ENCODE assay signal across 19 cellular contexts in genomic region chr6:110140650-110141049, GRCh38. TPM values are rescaled to one million over a fixed set of nuclear protein-coding genes. Genes with fewer than 3 reads are reported as not detected.
DNase-seq lines count a peak whose midpoint lies in the region; ATAC-seq, FAIRE-seq and TF ChIP-seq lines count a peak whose summit lies in the region.
"Had no signal": no experiment of that assay in that cellular context is flagged by ENCODE, and none has a peak within 500 bp of the region (broad histone marks: within the 10 kb centered on the region; RNA-seq: fewer than 3 reads in every experiment).

No MANE protein-coding gene starts in this region.

- H2AFZ ChIP-seq in HepG2 (ENCODE audit: low read length), result no peak overlapping the region

- no peak overlapping the region for H3K9ac ChIP-seq in HepG2 (ENCODE audit: insufficient read depth, low read depth, low read length)

- no peak for TF ChIP-seq RAD21 in HepG2 (CRISPR knock-in tag; IDR thresholded peaks at IDR 0.05)

- TF ChIP-seq POLR2A in HepG2 (IDR thresholded peaks at IDR 0.05; ENCODE audit: insufficient read depth in 1 of 2, low read depth in 2 of 2, low read length in 2 of 2), result no peak

- no peak overlapping the region for H3K4me2 ChIP-seq in HepG2 (ENCODE audit: low read depth, low read length)

- FAIRE-seq in HepG2 (lab: Jason Lieb, UNC), result no peak

- H3K27ac ChIP-seq in HepG2 (ENCODE audit: extremely low read length, insufficient read depth, low read length), result no peak overlapping the region
- H3K27ac ChIP-seq: colonic mucosa, right atrium auricular region had no signal

- TF ChIP-seq CTCF in foreskin fibroblast (IDR thresholded peaks at IDR 0.05; ENCODE audit: low read depth, low read length) (no peak), HepG2 (CRISPR knock-in tag; IDR thresholded peaks at IDR 0.05) (no peak)

- TF ChIP-seq EP300 in HepG2 (IDR thresholded peaks at IDR 0.05; ENCODE audit: low read depth in 2 of 2, low read length in 2 of 2) (no peak), HepG2 (CRISPR knock-in tag; IDR thresholded peaks at IDR 0.05; ENCODE audit: borderline replicate concordance) (no peak)

- H3K4me1 ChIP-seq in HepG2 (ENCODE audit: insufficient read depth, low read length), result no peaks in the 10 kb centered on the region
- H3K4me1 ChIP-seq: colonic mucosa, right atrium auricular region had no signal

- H4K20me1 ChIP-seq in HepG2 (ENCODE audit: insufficient read depth, low read length), result no peaks in the 10 kb centered on the region

- no peaks in the 10 kb centered on the region for H3K27me3 ChIP-seq in HepG2 (ENCODE audit: control insufficient read depth in 1 of 2, insufficient read depth in 2 of 2, low read length in 2 of 2)
- H3K27me3 ChIP-seq: colonic mucosa, right atrium auricular region had no signal

- H3K36me3 ChIP-seq in HepG2 (replicated peaks in 1 of 2; ENCODE audit: control insufficient read depth in 1 of 2, insufficient read depth in 2 of 2, low read length in 2 of 2), result peaks cover 0 to 3% of the 10 kb centered on the region in 2 experiments; a peak in 1 of 5 replicates
- H3K36me3 ChIP-seq: colonic mucosa, right atrium auricular region had no signal

- no peaks in the 10 kb centered on the region for H3K79me2 ChIP-seq in HepG2 (ENCODE audit: insufficient read depth, low read length)

- H3K4me3 ChIP-seq in foreskin fibroblast (ENCODE audit: low read depth in 1 of 2, low read length in 2 of 2), result no peak overlapping the region
- H3K4me3 ChIP-seq in HepG2 (replicated peaks in 1 of 3; ENCODE audit: insufficient read depth in 1 of 3, low read depth in 2 of 3, low read length in 3 of 3), result no peak overlapping the region
- H3K4me3 ChIP-seq: colonic mucosa, right atrium auricular region had no signal

- intact Hi-C loops in HepG2 (cut with micrococcal nuclease; ENCODE audit: unreplicated experiment), result no loop called here

- CTCF ChIA-PET in HepG2 (lab: Yijun Ruan, JAX; ENCODE audit: low intra/inter-chr PET ratio, low total read pairs), result no interaction called here

- POLR2A ChIA-PET in HepG2 (lab: Yijun Ruan, JAX), result no interaction called here

- no peaks in the 10 kb centered on the region for H3K9me3 ChIP-seq in HepG2 (ENCODE audit: low read length)
- H3K9me3 ChIP-seq: colonic mucosa, right atrium auricular region had no signal

- 75% methylated on average over 2 of the region's 2 CpGs for WGBS in HepG2 (ENCODE audit: low lambda C conversion rate)

- in situ Hi-C loops in HepG2 (cut with HindIII; ENCODE audit: extremely low pct_ligation_motif_present, low pct_unique_long_range_greater_than_20kb), result no loop called here

- no TSS peak for BruUV-seq in HepG2 (replicated peaks; lab: Mats Ljungman, UMichigan)

- ATAC-seq in GM18498 (IDR thresholded peaks at IDR 0.05; ENCODE audit: unreplicated experiment) (no peak), HepG2 (no peak), GM18909 (IDR thresholded peaks at IDR 0.05; ENCODE audit: poor library complexity, unreplicated experiment) (no peak)
- ATAC-seq: left lobe of liver; stimulated activated naive CD8-positive, alpha-beta T cell treated with anti-CD3 and anti-CD28 coated beads, Interleukin-15, Interleukin-2, amounts not matched to agents 100 U/mL and 50 U/mL, for 24 hours had no signal

- peak; percentile 20 for DNase-seq in AG08395 (ENCODE audit: low spot score)
- DNase-seq in HS-27A (ENCODE audit: low read depth), result peak; percentile 22
- DNase-seq in amniotic epithelial cell (ENCODE audit: low read depth), result peak; percentile 46
- DNase-seq in foreskin fibroblast, result peak; percentile 32 to 83
- DNase-seq in HepG2 (ENCODE audit: low spot score), result no peak
- DNase-seq in NOMO-1 (lab: John Stamatoyannopoulos, UW; ENCODE audit: unreplicated experiment in 2 of 2), result no peak
- DNase-seq: C1 segment of cervical spinal cord; colonic mucosa; GDM1; natural killer cell; NCI-H146; NCI-H526; SHP77 treated with DMSO at 0.1 percent for 48 hours; stimulated activated CD4-positive, alpha-beta T cell treated with anti-CD3 and anti-CD28 coated beads, Interleukin-4, amount 100 ng/mL, for 4 hours; stimulated activated naive CD8-positive, alpha-beta T cell treated with anti-CD3 and anti-CD28 coated beads, Interleukin-15, Interleukin-2, amounts not matched to agents 100 U/mL and 50 U/mL, for 24 hours had no signal

TF ChIP-seq in HepG2, 621 proteins besides CTCF, POLR2A, EP300 and RAD21:
- TF ChIP-seq NFATC3 (CRISPR knock-in tag; IDR thresholded peaks at IDR 0.05), result no peak
- TF ChIP-seq, protein P1, sequence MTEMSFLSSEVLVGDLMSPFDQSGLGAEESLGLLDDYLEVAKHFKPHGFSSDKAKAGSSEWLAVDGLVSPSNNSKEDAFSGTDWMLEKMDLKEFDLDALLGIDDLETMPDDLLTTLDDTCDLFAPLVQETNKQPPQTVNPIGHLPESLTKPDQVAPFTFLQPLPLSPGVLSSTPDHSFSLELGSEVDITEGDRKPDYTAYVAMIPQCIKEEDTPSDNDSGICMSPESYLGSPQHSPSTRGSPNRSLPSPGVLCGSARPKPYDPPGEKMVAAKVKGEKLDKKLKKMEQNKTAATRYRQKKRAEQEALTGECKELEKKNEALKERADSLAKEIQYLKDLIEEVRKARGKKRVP (CRISPR knock-in tag; IDR thresholded peaks at IDR 0.05), result 0 out of 4 replicates have a peak, but pooled peaks of 1 of the 2 experiments have one; percentile 14

RNA-seq across cellular contexts. Expression of gene WASF1, which starts 38.8 kb away (rescaled TPM):
- total RNA-seq in HepG2 (2016; rRNA removed; fragmentation: Illumina TruSeq; extraction: Trizol), result 8.5 and 10.3 TPM in 2 replicates
- 4.4 and 5.6 TPM in 2 replicates for total RNA-seq in HepG2 (2016; cell fraction: cytosol; rRNA removed; fragmentation: Illumina TruSeq; extraction: Trizol; ENCODE audit: low read depth)
- 9.8 and 10.3 TPM in 2 replicates for total RNA-seq in HepG2 (2016; cell fraction: insoluble cytoplasmic fraction; rRNA removed; fragmentation: Illumina TruSeq; extraction: Trizol)
- total RNA-seq in HepG2 (2016; cell fraction: membrane; rRNA removed; fragmentation: Illumina TruSeq; extraction: Trizol), result 13.2 and 15.5 TPM in 2 replicates
- 10.3 and 13.5 TPM in 2 replicates for total RNA-seq in HepG2 (2016; cell fraction: nucleus; rRNA removed; fragmentation: Illumina TruSeq; extraction: Trizol)
- 13.2 and 17.3 TPM in 2 replicates for polyA plus RNA-seq in HepG2 (2011; rRNA removed)
- 15.8 and 16.2 TPM in 2 replicates for polyA plus RNA-seq in HepG2 (2011; cell fraction: cytosol; rRNA removed)
- polyA plus RNA-seq in HepG2 (2011; cell fraction: nucleus; rRNA removed), result 9.5 and 9.9 TPM in 2 replicates
- 13.4 and 13.8 TPM in 2 replicates for polyA plus RNA-seq in HepG2 (2012)
- 7.7 and 10.5 TPM in 2 replicates for polyA plus RNA-seq in HepG2 (2016; cell fraction: cytosol; fragmentation: Illumina TruSeq; extraction: Trizol; ENCODE audit: low read depth)
- polyA plus RNA-seq in HepG2 (2016; cell fraction: insoluble cytoplasmic fraction; fragmentation: Illumina TruSeq; extraction: Trizol; ENCODE audit: low read depth), result 17.6 and 22.7 TPM in 2 replicates
- 20.6 and 21.7 TPM in 2 replicates for polyA plus RNA-seq in HepG2 (2016; cell fraction: membrane; fragmentation: Illumina TruSeq; extraction: Trizol; ENCODE audit: low read depth)
- 20.4 TPM in 2 replicates for polyA plus RNA-seq in HepG2 (2016; cell fraction: nucleus; fragmentation: Illumina TruSeq; extraction: Trizol; ENCODE audit: insufficient read depth, low read depth)
- polyA minus RNA-seq in HepG2 (2011; rRNA and poly(A)+ RNA removed; ENCODE audit: low replicate concordance), result 10.3 and 19.8 TPM in 2 replicates
- polyA minus RNA-seq in HepG2 (2011; cell fraction: cytosol; rRNA and poly(A)+ RNA removed), result 4.6 and 5.2 TPM in 2 replicates
- 17.9 and 21.6 TPM in 2 replicates for polyA minus RNA-seq in HepG2 (2011; cell fraction: nucleus; rRNA and poly(A)+ RNA removed)

RNA-seq across cellular contexts. Expression of gene CDC40, which starts 39.6 kb away (rescaled TPM):
- total RNA-seq in HepG2 (2016; rRNA removed; fragmentation: Illumina TruSeq; extraction: Trizol), result 21.5 and 36.2 TPM in 2 replicates
- total RNA-seq in HepG2 (2016; cell fraction: cytosol; rRNA removed; fragmentation: Illumina TruSeq; extraction: Trizol; ENCODE audit: low read depth), result 2.2 and 2.3 TPM in 2 replicates
- 22.3 and 33.2 TPM in 2 replicates for total RNA-seq in HepG2 (2016; cell fraction: insoluble cytoplasmic fraction; rRNA removed; fragmentation: Illumina TruSeq; extraction: Trizol)
- total RNA-seq in HepG2 (2016; cell fraction: membrane; rRNA removed; fragmentation: Illumina TruSeq; extraction: Trizol), result 6.7 and 8.7 TPM in 2 replicates
- total RNA-seq in HepG2 (2016; cell fraction: nucleus; rRNA removed; fragmentation: Illumina TruSeq; extraction: Trizol), result 16.0 and 16.1 TPM in 2 replicates
- polyA plus RNA-seq in HepG2 (2011; rRNA removed), result 7.9 and 11.4 TPM in 2 replicates
- 5.2 and 6.8 TPM in 2 replicates for polyA plus RNA-seq in HepG2 (2011; cell fraction: cytosol; rRNA removed)
- polyA plus RNA-seq in HepG2 (2011; cell fraction: nucleus; rRNA removed), result 2.3 and 2.8 TPM in 2 replicates
- polyA plus RNA-seq in HepG2 (2012), result 8.2 and 11.4 TPM in 2 replicates
- 0.60 and 0.67 TPM in 2 replicates for polyA plus RNA-seq in HepG2 (2016; cell fraction: cytosol; fragmentation: Illumina TruSeq; extraction: Trizol; ENCODE audit: low read depth)
- polyA plus RNA-seq in HepG2 (2016; cell fraction: insoluble cytoplasmic fraction; fragmentation: Illumina TruSeq; extraction: Trizol; ENCODE audit: low read depth), result 18.6 and 21.4 TPM in 2 replicates
- 2.7 and 3.2 TPM in 2 replicates for polyA plus RNA-seq in HepG2 (2016; cell fraction: membrane; fragmentation: Illumina TruSeq; extraction: Trizol; ENCODE audit: low read depth)
- polyA plus RNA-seq in HepG2 (2016; cell fraction: nucleus; fragmentation: Illumina TruSeq; extraction: Trizol; ENCODE audit: insufficient read depth, low read depth), result 12.6 and 14.0 TPM in 2 replicates
- polyA minus RNA-seq in HepG2 (2011; rRNA and poly(A)+ RNA removed; ENCODE audit: low replicate concordance), result 9.7 and 15.0 TPM in 2 replicates
- polyA minus RNA-seq in HepG2 (2011; cell fraction: cytosol; rRNA and poly(A)+ RNA removed), result 9.3 and 12.9 TPM in 2 replicates
- 21.1 and 23.2 TPM in 2 replicates for polyA minus RNA-seq in HepG2 (2011; cell fraction: nucleus; rRNA and poly(A)+ RNA removed)

Comparison
In these comparisons a context has a peak if more than half of its experiments do, and no peak if none do; other contexts are left out.
1. DNase-seq: peak in AG08395 (single experiment), HS-27A (single experiment), amniotic epithelial cell (single experiment) and foreskin fibroblast (2 of 2); none in HepG2 (single experiment) and NOMO-1 (0 of 2).